ENCODE assay signal across 14 cellular contexts in genomic region chr3:104519068-104519467, GRCh38.
A peak's percentile ranks its signal among the peaks of the same experiment; 100 is the strongest.
DNase-seq lines count a peak whose midpoint lies in the region; ATAC-seq, FAIRE-seq and TF ChIP-seq lines count a peak whose summit lies in the region.
"Had no signal": no experiment of that assay in that cellular context is flagged by ENCODE, and none has a peak within 500 bp of the region (broad histone marks: within the 10 kb centered on the region; RNA-seq: fewer than 3 reads in every experiment).

No MANE protein-coding gene starts in this region.

- peaks cover 1% of the 10 kb centered on the region for H3K27me3 Mint-ChIP-seq in GM23338 (ENCODE audit: insufficient read depth, low read depth, poor library complexity)
- H3K27me3 Mint-ChIP-seq in activated CD4-positive, alpha-beta T cell treated with anti-CD3 and anti-CD28 coated beads for 36 hours: no peaks in the 10 kb centered on the region

- peaks cover 46% of the 10 kb centered on the region for H3K9me3 Mint-ChIP-seq in GM23338
- H3K9me3 Mint-ChIP-seq in activated CD4-positive, alpha-beta T cell treated with anti-CD3 and anti-CD28 coated beads for 36 hours (ENCODE audit: low read depth): no peaks in the 10 kb centered on the region

- DNase-seq in GM23338 (ENCODE audit: low spot score): peak; percentile 2
- no peak for DNase-seq in iPS DF 6.9 (ENCODE audit: low read depth, low spot score)
- DNase-seq in WERI-Rb-1: no peak
- no peak for DNase-seq in HuH-7 (ENCODE audit: low spot score)
- DNase-seq in RCC 7860 (ENCODE audit: low spot score): no peak
- no peak for DNase-seq in activated CD4-positive, alpha-beta T cell treated with anti-CD3 and anti-CD28 coated beads for 36 hours
- DNase-seq: activated CD4-positive, alpha-beta T cell treated with anti-CD3 and anti-CD28 coated beads for 48 hours; GDM1; NCI-H1105; NCI-H748 treated with DMSO at 0.1 percent for 48 hours had no signal

- CTCF ChIA-PET in activated CD4-positive, alpha-beta T cell treated with anti-CD3 and anti-CD28 coated beads for 36 hours (lab: Charles Lee): no interaction called here

- FAIRE-seq in RCC 7860 (lab: Jason Lieb, UNC): no peak

- H3K36me3 ChIP-seq in GM23338 (ENCODE audit: insufficient read depth): no peaks in the 10 kb centered on the region
- H3K36me3 ChIP-seq in iPS DF 6.9 (ENCODE audit: control insufficient read depth, insufficient read depth, low read length): no peaks in the 10 kb centered on the region
- H3K36me3 ChIP-seq in WERI-Rb-1: no peaks in the 10 kb centered on the region
- H3K36me3 ChIP-seq: BLaER1 had no signal

- H3K4me2 ChIP-seq in GM23338: peak overlapping the region; percentile 54

- H3K4me3 ChIP-seq in GM23338 (peak overlapping the region; percentile 22), iPS DF 6.9 (ENCODE audit: low read length) (no peak overlapping the region), WERI-Rb-1 (ENCODE audit: low read depth, low read length) (no peak overlapping the region)
- H3K4me3 ChIP-seq: BLaER1 had no signal

- peaks cover 30% of the 10 kb centered on the region for H3K4me1 ChIP-seq in GM23338 (ENCODE audit: insufficient read depth)
- peaks cover 1% of the 10 kb centered on the region; the same call in 1 of the 2 replicates for H3K4me1 ChIP-seq in iPS DF 6.9 (ENCODE audit: control insufficient read depth, insufficient read depth, low read length)

- H3F3A ChIP-seq in GM23338 (replicated peaks; ENCODE audit: low read depth): no peaks in the 10 kb centered on the region

- H3K27me3 ChIP-seq in GM23338 (ENCODE audit: insufficient read depth) (no peaks in the 10 kb centered on the region), iPS DF 6.9 (ENCODE audit: control insufficient read depth, insufficient read depth, low read length) (no peaks in the 10 kb centered on the region), WERI-Rb-1 (ENCODE audit: insufficient read depth, low read depth, severe bottlenecking) (no peaks in the 10 kb centered on the region)
- H3K27me3 ChIP-seq: BLaER1 had no signal

- peaks cover 39% of the 10 kb centered on the region for H3K4me1 Mint-ChIP-seq in GM23338
- no peaks in the 10 kb centered on the region for H3K4me1 Mint-ChIP-seq in activated CD4-positive, alpha-beta T cell treated with anti-CD3 and anti-CD28 coated beads for 36 hours

- H4K20me1 ChIP-seq in GM23338 (replicated peaks; ENCODE audit: insufficient read depth): no peaks in the 10 kb centered on the region
- H4K20me1 ChIP-seq: BLaER1 had no signal

- WGBS in iPS DF 6.9 (ENCODE audit: insufficient coverage, insufficient read length): no CpG with 5 or more reads among the region's 4 CpGs

- H3K4me3 Mint-ChIP-seq in GM23338: peak overlapping the region; percentile 12
- H3K4me3 Mint-ChIP-seq in activated CD4-positive, alpha-beta T cell treated with anti-CD3 and anti-CD28 coated beads for 36 hours: no peak overlapping the region

- no peaks in the 10 kb centered on the region for H3K79me2 ChIP-seq in GM23338 (replicated peaks; ENCODE audit: insufficient read depth)

- no peaks in the 10 kb centered on the region for H3K9me2 ChIP-seq in GM23338 (ENCODE audit: insufficient read depth)

- POLR2A ChIA-PET in activated CD4-positive, alpha-beta T cell treated with anti-CD3 and anti-CD28 coated beads for 36 hours (lab: Charles Lee): no interaction called here

- no peak for TF ChIP-seq CTCF in GM23338 (conservative IDR thresholded peaks at IDR 0.05; ENCODE audit: low read depth in 2 of 2)
- TF ChIP-seq CTCF in WERI-Rb-1 (IDR thresholded peaks at IDR 0.05; ENCODE audit: low read depth, low read length): no peak

- H2AFZ ChIP-seq in GM23338: no peak overlapping the region

- H3K9me3 ChIP-seq in iPS DF 6.9 (ENCODE audit: control insufficient read depth, insufficient read depth, low read length) (no peaks in the 10 kb centered on the region), WERI-Rb-1 (ENCODE audit: severe bottlenecking) (no peaks in the 10 kb centered on the region)

- H3K27ac Mint-ChIP-seq in GM23338: peak overlapping the region; percentile 98
- H3K27ac Mint-ChIP-seq in activated CD4-positive, alpha-beta T cell treated with anti-CD3 and anti-CD28 coated beads for 36 hours: no peak overlapping the region

- peaks cover 50% of the 10 kb centered on the region for H3K36me3 Mint-ChIP-seq in GM23338 (ENCODE audit: low read depth)
- no peaks in the 10 kb centered on the region for H3K36me3 Mint-ChIP-seq in activated CD4-positive, alpha-beta T cell treated with anti-CD3 and anti-CD28 coated beads for 36 hours (ENCODE audit: low read depth)

- H3K27ac ChIP-seq in GM23338 (ENCODE audit: low read depth) (peak overlapping the region; percentile 87), iPS DF 6.9 (ENCODE audit: low read length) (peak overlapping the region; percentile 77), WERI-Rb-1 (no peak overlapping the region)
- H3K27ac ChIP-seq: BLaER1, epithelial cell of prostate had no signal

- intact Hi-C loops in activated CD4-positive, alpha-beta T cell treated with anti-CD3 and anti-CD28 coated beads for 36 hours (cut with DNase I, micrococcal nuclease): no loop called here

- peak; percentile 26 for ATAC-seq in GM18517 (IDR thresholded peaks at IDR 0.05; ENCODE audit: unreplicated experiment)
- ATAC-seq in GM23338: peak; percentile 41
- ATAC-seq in HG03520 (IDR thresholded peaks at IDR 0.05; ENCODE audit: unreplicated experiment): peak; percentile 30
- ATAC-seq in activated CD4-positive, alpha-beta T cell treated with anti-CD3 and anti-CD28 coated beads for 36 hours: no peak

TF ChIP-seq in GM23338, 12 proteins besides CTCF, POLR2A, EP300 and RAD21 (continues in another document):
- TF ChIP-seq STAT1 (IDR thresholded peaks at IDR 0.05; ENCODE audit: unreplicated experiment) (no peak), CREB1 (CRISPR knock-in tag; IDR thresholded peaks at IDR 0.05; ENCODE audit: low read depth) (no peak), ZNF114 (CRISPR knock-in tag; IDR thresholded peaks at IDR 0.05) (no peak), EZH2phosphoT487 (IDR thresholded peaks at IDR 0.05; ENCODE audit: unreplicated experiment) (no peak), POLR2AphosphoS5 (IDR thresholded peaks at IDR 0.05; ENCODE audit: low read depth) (no peak), ZNF331 (CRISPR knock-in tag; IDR thresholded peaks at IDR 0.05; ENCODE audit: low read depth) (no peak), ZNF462 (CRISPR knock-in tag; IDR thresholded peaks at IDR 0.05) (no peak), EZH2 (IDR thresholded peaks at IDR 0.05; ENCODE audit: low read depth, unreplicated experiment) (no peak)
